ENCODE assay signal across 11 cellular contexts in genomic region chr6:50850223-50850751, GRCh38. TPM values are rescaled to one million over a fixed set of nuclear protein-coding genes. Genes with fewer than 3 reads are reported as not detected.
DNase-seq lines count a peak whose midpoint lies in the region; ATAC-seq, FAIRE-seq and TF ChIP-seq lines count a peak whose summit lies in the region.
"Had no signal": no experiment of that assay in that cellular context is flagged by ENCODE, and none has a peak within 500 bp of the region (broad histone marks: within the 10 kb centered on the region; RNA-seq: fewer than 3 reads in every experiment).

No MANE protein-coding gene starts in this region.

- H3K27me3 Mint-ChIP-seq in type B pancreatic cell: peaks cover 96% of the 10 kb centered on the region

- no peak for FAIRE-seq in bronchial epithelial cell (lab: Jason Lieb, UNC)
- no peak for FAIRE-seq in frontal cortex (lab: Jason Lieb, UNC)
- FAIRE-seq: islet of Langerhans had no signal

- H3K27ac ChIP-seq in left lung: no peak overlapping the region

- H3K4me3 ChIP-seq in bronchial epithelial cell (ENCODE audit: low read depth, low read length) (peak overlapping the region; percentile 16), left lung (no peak overlapping the region)

- intact Hi-C loops in left cardiac atrium (cut with DNase I) (no loop called here), Right ventricle myocardium superior (cut with DNase I) (no loop called here), left lung (cut with DNase I) (no loop called here)

- H3K36me3 Mint-ChIP-seq in type B pancreatic cell: no peaks in the 10 kb centered on the region

- H3K9me3 Mint-ChIP-seq in type B pancreatic cell: no peaks in the 10 kb centered on the region

- H3K4me1 ChIP-seq in left lung: no peaks in the 10 kb centered on the region

- peak overlapping the region; percentile 93 for H3K4me3 Mint-ChIP-seq in type B pancreatic cell

- H3K4me1 Mint-ChIP-seq in type B pancreatic cell (ENCODE audit: unreplicated experiment): peaks cover 4% of the 10 kb centered on the region

- TF ChIP-seq CTCF in bronchial epithelial cell (IDR thresholded peaks at IDR 0.05; ENCODE audit: insufficient read depth, low read length, severe bottlenecking): no peak
- no peak for TF ChIP-seq CTCF in left lung (IDR thresholded peaks at IDR 0.05)
- no peak for TF ChIP-seq CTCF in type B pancreatic cell (conservative IDR thresholded peaks at IDR 0.05)

- no peaks in the 10 kb centered on the region for H3K9me3 ChIP-seq in left lung

- ATAC-seq in left cardiac atrium (peak; percentile 34 to 50), Right ventricle myocardium superior (ENCODE audit: poor library complexity) (no peak), left lung (peak; percentile 48), HG02852 (IDR thresholded peaks at IDR 0.05; ENCODE audit: unreplicated experiment) (no peak)

- H3K36me3 ChIP-seq in bronchial epithelial cell (ENCODE audit: control insufficient read depth, insufficient read depth, low read length) (no peaks in the 10 kb centered on the region), left lung (no peaks in the 10 kb centered on the region)

- DNase-seq in left cardiac atrium (no peak), Right ventricle myocardium superior (no peak), bronchial epithelial cell (ENCODE audit: low read depth) (peak; percentile 44), left lung (peak in 1 of 2 donors; percentile 63), type B pancreatic cell (ENCODE audit: extremely low spot score, unreplicated experiment) (no peak), SW 1271 (lab: John Stamatoyannopoulos, UW) (no peak), frontal cortex (ENCODE audit: low spot score in 2 of 2) (no peak)
- DNase-seq: NCI-H1694 treated with DMSO at 0.1 percent for 48 hours; stimulated activated CD4-positive, alpha-beta T cell treated with anti-CD3 and anti-CD28 coated beads, Interleukin-4, amount 100 ng/mL, for 4 hours had no signal

- peak overlapping the region; percentile 93 for H3K27ac Mint-ChIP-seq in type B pancreatic cell

- H3K27me3 ChIP-seq in bronchial epithelial cell (ENCODE audit: control insufficient read depth, insufficient read depth, low read length) (peaks cover 45% of the 10 kb centered on the region), left lung (peaks cover 70 to 84% of the 10 kb centered on the region in 2 donors)

RNA-seq across cellular contexts. Expression of gene TFAP2B, which starts 31.6 kb away (rescaled TPM):
- total RNA-seq in left cardiac atrium: not detected
- total RNA-seq in Right ventricle myocardium superior: not detected
- not detected in 2 replicates for total RNA-seq in bronchial epithelial cell
- under 1 TPM in 1 of 2 donors, not detected in 1; 0.82 TPM for total RNA-seq in left lung
- 11.6 and 75.5 TPM in 2 replicates for total RNA-seq in type B pancreatic cell (ENCODE audit: low replicate concordance)
- total RNA-seq in frontal cortex: not detected

Comparison
In these comparisons a context has a peak if more than half of its experiments do, and no peak if none do; other contexts are left out.
1. ATAC-seq: peak in left cardiac atrium (2 of 2) and left lung (single experiment); none in Right ventricle myocardium superior (single experiment) and HG02852 (single experiment).